Comparison of ENCODE assay signal across 15 cellular contexts in genomic region chr17:77090476-77090875, GRCh38. TPM values are rescaled to one million over a fixed set of nuclear protein-coding genes. Genes with fewer than 3 reads are reported as not detected.
A peak's percentile ranks its signal among the peaks of the same experiment; 100 is the strongest.
DNase-seq lines count a peak whose midpoint lies in the region; ATAC-seq, FAIRE-seq and TF ChIP-seq lines count a peak whose summit lies in the region.
"Had no signal": no experiment of that assay in that cellular context is flagged by ENCODE, and none has a peak within 500 bp of the region (broad histone marks: within the 10 kb centered on the region; RNA-seq: fewer than 3 reads in every experiment).

No MANE protein-coding gene starts in this region.

- H3K27me3 ChIP-seq in left ventricle myocardium inferior (ENCODE audit: low read depth) (no peaks in the 10 kb centered on the region), right atrium auricular region (no peaks in the 10 kb centered on the region)

- intact Hi-C loops in left ventricle myocardium inferior (cut with micrococcal nuclease): loop anchor here (10.0 kb wide), 1 partner anchor 114 kb away; no protein-coding TSS in a partner anchor

- H3K4me3 Mint-ChIP-seq in effector memory CD8-positive, alpha-beta T cell: peak overlapping the region; percentile 86 to 99
- H3K4me3 Mint-ChIP-seq in type B pancreatic cell: peak overlapping the region; percentile 59

- DNase-seq in left ventricle myocardium inferior (no peak), right atrium auricular region (ENCODE audit: low spot score) (no peak), RPMI8226 (peak; percentile 93), type B pancreatic cell (ENCODE audit: extremely low spot score, unreplicated experiment) (no peak), GM12892 (ENCODE audit: insufficient read length) (no peak), GOT3 (lab: John Stamatoyannopoulos, UW) (no peak)
- DNase-seq in effector memory CD8-positive, alpha-beta T cell: no peak
- DNase-seq: AML-193; dermis blood vessel endothelial cell; midbrain; NCI-H1436; NCI-H82; SK-N-SH; stimulated activated naive CD4-positive, alpha-beta T cell had no signal

- peak overlapping the region; percentile 91 for H3K4me3 ChIP-seq in left ventricle myocardium inferior
- H3K4me3 ChIP-seq in right atrium auricular region: no peak overlapping the region

- peaks cover 53% of the 10 kb centered on the region for H3K36me3 ChIP-seq in left ventricle myocardium inferior
- H3K36me3 ChIP-seq in right atrium auricular region: peaks cover 44% of the 10 kb centered on the region

- ATAC-seq in effector memory CD8-positive, alpha-beta T cell (replicated peaks): no peak
- no peak for ATAC-seq in GM21390 (IDR thresholded peaks at IDR 0.05; ENCODE audit: unreplicated experiment)

- H3K36me3 Mint-ChIP-seq in effector memory CD8-positive, alpha-beta T cell (ENCODE audit: insufficient read depth): peaks cover 51% of the 10 kb centered on the region
- H3K36me3 Mint-ChIP-seq in type B pancreatic cell: peaks cover 20% of the 10 kb centered on the region

- H3K9me3 ChIP-seq in left ventricle myocardium inferior (replicated peaks) (no peaks in the 10 kb centered on the region), right atrium auricular region (no peaks in the 10 kb centered on the region)
- H3K9me3 ChIP-seq: SK-N-SH had no signal

- no peak for TF ChIP-seq POLR2A in GM12892 (IDR thresholded peaks at IDR 0.05; ENCODE audit: low read depth, low read length)

- no peak for TF ChIP-seq CTCF in left ventricle myocardium inferior (IDR thresholded peaks at IDR 0.05; ENCODE audit: borderline replicate concordance)
- no peak for TF ChIP-seq CTCF in right atrium auricular region (IDR thresholded peaks at IDR 0.05)
- no peak for TF ChIP-seq CTCF in type B pancreatic cell (conservative IDR thresholded peaks at IDR 0.05)

- peak overlapping the region in 1 of 2 donors; percentile 99 for H3K27ac Mint-ChIP-seq in effector memory CD8-positive, alpha-beta T cell
- no peak overlapping the region for H3K27ac Mint-ChIP-seq in type B pancreatic cell

- H3K9me3 Mint-ChIP-seq in effector memory CD8-positive, alpha-beta T cell: no peaks in the 10 kb centered on the region
- H3K9me3 Mint-ChIP-seq in type B pancreatic cell: no peaks in the 10 kb centered on the region

- FAIRE-seq in GM12892 (lab: Jason Lieb, UNC): no peak

- H3K4me1 Mint-ChIP-seq in effector memory CD8-positive, alpha-beta T cell (ENCODE audit: low read depth in 2 of 2): peaks cover 31 to 38% of the 10 kb centered on the region in 2 donors
- peaks cover 28% of the 10 kb centered on the region for H3K4me1 Mint-ChIP-seq in type B pancreatic cell (ENCODE audit: unreplicated experiment)

- H3K27ac ChIP-seq in left ventricle myocardium inferior (replicated peaks) (peak overlapping the region; percentile 94), right atrium auricular region (no peak overlapping the region)

- H3K4me1 ChIP-seq in left ventricle myocardium inferior (peaks cover 76% of the 10 kb centered on the region), right atrium auricular region (peaks cover 0 to 38% of the 10 kb centered on the region in 2 donors)

- peaks cover 0 to 9% of the 10 kb centered on the region in 2 donors for H3K27me3 Mint-ChIP-seq in effector memory CD8-positive, alpha-beta T cell
- no peaks in the 10 kb centered on the region for H3K27me3 Mint-ChIP-seq in type B pancreatic cell

RNA-seq across cellular contexts. Expression of gene SEC14L1, which starts 50.3 kb away (rescaled TPM):
- total RNA-seq in left ventricle myocardium inferior (55.5 TPM), right atrium auricular region (10 to 100 TPM; 48.2 to 54.0 TPM), type B pancreatic cell (ENCODE audit: low replicate concordance) (42.3 and 74.9 TPM in 2 replicates)
- 29.6 TPM for polyA plus RNA-seq in GM12892 (2012; ENCODE audit: missing spikeins)
